In genomic region chr10:31353574-31353973, GRCh38 we compare ENCODE assay signal across 8 cellular contexts. TPM values are rescaled to one million over a fixed set of nuclear protein-coding genes. Genes with fewer than 3 reads are reported as not detected.
DNase-seq lines count a peak whose midpoint lies in the region; ATAC-seq and TF ChIP-seq lines count a peak whose summit lies in the region.

No MANE protein-coding gene starts in this region.

- TF ChIP-seq CTCF in GM10248 (IDR thresholded peaks at IDR 0.05; ENCODE audit: control extremely low read depth, extremely low read depth, low read depth, missing control alignments) (peak; percentile 11), activated B cell treated with CpG ODN at 0.5 μM for 24 hours (IDR thresholded peaks at IDR 0.05) (no peak)

- CTCF ChIA-PET in GM10248 (lab: Yijun Ruan, JAX) = interaction anchor here (0.7 to 1.6 kb wide), 11 partner anchors 8 to 602 kb away, joined by 3 to 8 read pairs (median 5); no protein-coding TSS in a partner anchor
- CTCF ChIA-PET in activated B cell treated with CpG ODN at 0.5 μM for 24 hours (lab: Charles Lee) = interaction anchor here (1.1 to 1.5 kb wide), 4 partner anchors 32 to 569 kb away, joined by 3 to 9 read pairs (median 5); partner anchors contain the start of gene ZNF438

- no peak overlapping the region for H3K4me3 Mint-ChIP-seq in activated B cell treated with CpG ODN at 0.5 μM for 24 hours

- no peak overlapping the region for H3K27ac Mint-ChIP-seq in activated B cell treated with CpG ODN at 0.5 μM for 24 hours

- no peaks in the 10 kb centered on the region for H3K9me3 Mint-ChIP-seq in activated B cell treated with CpG ODN at 0.5 μM for 24 hours

- peaks cover 2% of the 10 kb centered on the region for H3K36me3 Mint-ChIP-seq in activated B cell treated with CpG ODN at 0.5 μM for 24 hours (ENCODE audit: low read depth)

- ATAC-seq in GM19438 (IDR thresholded peaks at IDR 0.05; ENCODE audit: low read depth, unreplicated experiment) = peak; percentile 80
- ATAC-seq in HG03342 (IDR thresholded peaks at IDR 0.05; ENCODE audit: unreplicated experiment) = peak; percentile 95
- peak; percentile 81 for ATAC-seq in activated B cell treated with CpG ODN at 0.5 μM for 24 hours (ENCODE audit: low read depth)
- peak; percentile 66 for ATAC-seq in left lobe of liver

- DNase-seq in GM10248 (ENCODE audit: extremely low spot score) = peak; percentile 35
- no peak for DNase-seq in activated B cell treated with CpG ODN at 0.5 μM for 24 hours
- DNase-seq in left lobe of liver (ENCODE audit: low spot score) = no peak
- no peak for DNase-seq in cortex of kidney (lab: John Stamatoyannopoulos, UW)
- DNase-seq in NCI-H748 (lab: John Stamatoyannopoulos, UW; ENCODE audit: unreplicated experiment) = no peak
- no peak for DNase-seq in NCI-H187 (lab: John Stamatoyannopoulos, UW)

- POLR2A ChIA-PET in GM10248 (lab: Yijun Ruan, JAX) = no interaction called here
- POLR2A ChIA-PET in activated B cell treated with CpG ODN at 0.5 μM for 24 hours (lab: Charles Lee) = no interaction called here

- intact Hi-C loops in activated B cell treated with CpG ODN at 0.5 μM for 24 hours (cut with micrococcal nuclease) = loop anchor here (1.0 kb wide), 4 partner anchors 34 to 569 kb away; partner anchors contain the start of genes ZEB1 and ZNF438

- no peaks in the 10 kb centered on the region for H3K27me3 Mint-ChIP-seq in activated B cell treated with CpG ODN at 0.5 μM for 24 hours

- H3K4me1 Mint-ChIP-seq in activated B cell treated with CpG ODN at 0.5 μM for 24 hours = peaks cover 47% of the 10 kb centered on the region

RNA-seq across cellular contexts. Expression of gene ZEB1, which starts 34.6 kb away (rescaled TPM):
- total RNA-seq in activated B cell treated with CpG ODN at 0.5 μM for 24 hours (38.4 and 43.0 TPM in 2 replicates), left lobe of liver (9.3 TPM)
